ENCODE assay signal across 12 cellular contexts in the genomic region with DNA sequence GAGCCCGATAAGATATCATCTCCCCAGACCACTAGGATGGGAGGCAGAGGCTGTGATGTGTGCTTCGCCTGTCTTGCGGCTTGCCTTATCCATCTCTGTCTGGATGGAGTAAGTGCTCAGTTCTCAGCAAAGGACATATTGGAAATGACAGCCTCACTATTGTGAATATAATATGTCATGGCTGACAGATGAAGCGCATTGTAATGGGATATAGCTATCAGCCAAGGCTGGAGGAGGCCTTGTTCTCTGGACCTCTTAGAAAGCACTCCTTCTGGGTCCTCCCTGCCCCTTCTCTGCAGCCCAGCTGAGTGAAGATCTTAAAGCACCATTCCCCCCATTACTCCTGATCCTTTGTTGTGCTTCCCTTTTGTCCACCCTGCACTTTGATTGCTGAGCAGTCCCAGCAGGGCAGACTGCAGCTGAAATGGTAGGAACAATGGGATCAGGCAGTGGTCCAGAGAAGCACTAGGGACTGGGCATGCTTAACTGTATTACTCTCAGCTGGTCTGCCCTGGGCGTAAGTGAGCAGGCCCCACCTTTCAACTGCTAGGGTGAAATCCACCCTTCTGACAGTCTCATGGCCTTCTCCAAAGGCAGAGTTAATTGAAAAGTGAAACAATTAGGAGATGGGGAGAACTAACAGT.
DNase-seq lines count a peak whose midpoint lies in the region; ATAC-seq and TF ChIP-seq lines count a peak whose summit lies in the region.
"Had no signal": no experiment of that assay in that cellular context is flagged by ENCODE, and none has a peak within 500 bp of the region (broad histone marks: within the 10 kb centered on the region; RNA-seq: fewer than 3 reads in every experiment).

No MANE protein-coding gene starts in this region.

- DNase-seq in COR-L47 (lab: John Stamatoyannopoulos, UW) = peak; percentile 92
- DNase-seq in NCI-H1105 (lab: John Stamatoyannopoulos, UW) = peak; percentile 5
- peak; percentile 78 for DNase-seq in NCI-H774 (lab: John Stamatoyannopoulos, UW)
- DNase-seq in medulla oblongata (ENCODE audit: extremely low spot score) = peak; percentile 27
- no peak for DNase-seq in HuH-7 (ENCODE audit: low spot score)
- no peak for DNase-seq in GM10266 (ENCODE audit: extremely low spot score)
- DNase-seq: immature natural killer cell, mucosa of descending colon, NCI-H1694 treated with DMSO at 0.1 percent for 48 hours, SW 1271 had no signal

- ATAC-seq in HG03432 (IDR thresholded peaks at IDR 0.05; ENCODE audit: unreplicated experiment) (no peak), GM18868 (IDR thresholded peaks at IDR 0.05; ENCODE audit: unreplicated experiment) (no peak)

- TF ChIP-seq CTCF in GM10266 (IDR thresholded peaks at IDR 0.05; ENCODE audit: control insufficient read depth, insufficient read depth, low read depth, missing control alignments) = no peak

Comparison
In these comparisons a context has a peak if more than half of its experiments do, and no peak if none do; other contexts are left out.
1. DNase-seq: peak in COR-L47 (single experiment), NCI-H1105 (single experiment), NCI-H774 (single experiment) and medulla oblongata (single experiment); none in HuH-7 (single experiment) and GM10266 (single experiment).